Comparison of ENCODE assay signal across 11 cellular contexts in the genomic region with DNA sequence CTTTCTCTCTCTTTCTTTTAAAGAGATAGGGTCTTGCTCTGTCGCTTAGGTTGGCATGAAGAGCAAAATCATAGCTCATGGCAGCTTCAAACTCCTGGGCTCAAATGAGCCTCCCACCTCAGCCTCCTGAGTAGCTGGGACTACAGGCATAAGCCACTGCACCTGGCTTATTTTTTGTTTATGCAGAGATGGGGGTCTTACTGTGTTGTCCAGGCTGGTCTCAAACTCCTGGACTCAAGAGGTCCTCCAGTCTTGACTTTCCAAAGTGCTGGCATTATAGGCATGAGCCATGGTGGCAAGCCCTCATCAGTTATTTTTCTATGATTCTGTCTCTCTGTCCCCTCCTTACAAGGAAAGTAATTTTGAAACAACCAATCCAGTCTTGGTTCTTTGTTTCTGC. TPM values are rescaled to one million over a fixed set of nuclear protein-coding genes. Genes with fewer than 3 reads are reported as not detected.
DNase-seq lines count a peak whose midpoint lies in the region; ATAC-seq, FAIRE-seq and TF ChIP-seq lines count a peak whose summit lies in the region.
"Had no signal": no experiment of that assay in that cellular context is flagged by ENCODE, and none has a peak within 500 bp of the region (broad histone marks: within the 10 kb centered on the region; RNA-seq: fewer than 3 reads in every experiment).

No MANE protein-coding gene starts in this region.

- peaks cover 36% of the 10 kb centered on the region for H3K79me2 ChIP-seq in SK-N-SH (ENCODE audit: insufficient read depth)
- no peaks in the 10 kb centered on the region for H3K79me2 ChIP-seq in Karpas-422 (ENCODE audit: low read length)
- peaks cover 38% of the 10 kb centered on the region for H3K79me2 ChIP-seq in K562 (ENCODE audit: control insufficient read depth, insufficient read depth, low read length)
- H3K79me2 ChIP-seq in parathyroid adenoma = peaks cover 26% of the 10 kb centered on the region

- WGBS in SK-N-SH (ENCODE audit: low lambda C conversion rate) = 100% methylated on average over 1 of the region's 1 CpG
- no CpG with 5 or more reads among the region's 1 CpG for WGBS in K562 (ENCODE audit: insufficient coverage, low coverage, missing lambda C conversion rate)

- H3K4me3 ChIP-seq in SK-N-SH (ENCODE audit: low read depth in 2 of 2, low read length in 1 of 2) = peak overlapping the region in 1 of 2 experiments; percentile 72; a peak in 1 of 4 replicates
- H3K4me3 ChIP-seq in Karpas-422 (ENCODE audit: low read length) = peak overlapping the region; percentile 71
- H3K4me3 ChIP-seq in K562 = no peak overlapping the region
- no peak overlapping the region for H3K4me3 ChIP-seq in parathyroid adenoma (ENCODE audit: low read depth, low read length)

- FAIRE-seq in K562 (lab: Jason Lieb, UNC) = no peak

- H3K27me3 ChIP-seq in SK-N-SH (ENCODE audit: insufficient read depth) = no peaks in the 10 kb centered on the region
- H3K27me3 ChIP-seq in Karpas-422 (ENCODE audit: low read length) = no peaks in the 10 kb centered on the region
- no peaks in the 10 kb centered on the region for H3K27me3 ChIP-seq in K562 (ENCODE audit: control insufficient read depth in 2 of 2, insufficient read depth in 2 of 2, low read length in 2 of 2)
- no peaks in the 10 kb centered on the region for H3K27me3 ChIP-seq in parathyroid adenoma (ENCODE audit: control insufficient read depth, insufficient read depth, low read length)

- H3F3A ChIP-seq in SK-N-SH (replicated peaks; ENCODE audit: insufficient read depth) = peaks cover 13% of the 10 kb centered on the region

- TF ChIP-seq RAD21 in SK-N-SH (IDR thresholded peaks at IDR 0.05; ENCODE audit: low read length) (no peak), K562 (CRISPR knock-in tag; conservative IDR thresholded peaks at IDR 0.05 in 1 of 2, IDR thresholded peaks at IDR 0.05 in 1 of 2) (no peak)

- in situ Hi-C loops in K562 (cut with MboI) = no loop called here

- ATAC-seq in SK-N-SH treated with all-trans-retinoic acid at 6 μM for 48 hours (no peak), K562 (no peak), GM21786 (IDR thresholded peaks at IDR 0.05; ENCODE audit: unreplicated experiment) (no peak), HG02973 (IDR thresholded peaks at IDR 0.05; ENCODE audit: unreplicated experiment) (no peak), GM18520 (IDR thresholded peaks at IDR 0.05; ENCODE audit: unreplicated experiment) (no peak)
- ATAC-seq: esophagus mucosa had no signal

- H3K9ac ChIP-seq in SK-N-SH (no peak overlapping the region), Karpas-422 (ENCODE audit: low read length) (peak overlapping the region; percentile 74), K562 (ENCODE audit: insufficient read depth in 1 of 2, low read depth in 2 of 2, low read length in 2 of 2) (no peak overlapping the region; a peak in 1 of 4 replicates), parathyroid adenoma (no peak overlapping the region)

- H3K4me1 ChIP-seq in SK-N-SH (ENCODE audit: control insufficient read depth in 1 of 2, insufficient read depth in 2 of 2, low read depth in 1 of 2, low read length in 1 of 2) = peaks cover 6 to 20% of the 10 kb centered on the region in 2 experiments
- H3K4me1 ChIP-seq in Karpas-422 (ENCODE audit: low read length) = peaks cover 31% of the 10 kb centered on the region
- peaks cover 2 to 16% of the 10 kb centered on the region in 2 experiments; a peak in 4 of 5 replicates for H3K4me1 ChIP-seq in K562 (replicated peaks in 1 of 2; ENCODE audit: control insufficient read depth in 2 of 2, insufficient read depth in 2 of 2, low read length in 2 of 2)
- H3K4me1 ChIP-seq in parathyroid adenoma = peaks cover 16% of the 10 kb centered on the region

- POLR2A ChIA-PET in SK-N-SH (lab: Yijun Ruan, JAX) = no interaction called here
- POLR2A ChIA-PET in K562 (lab: Yijun Ruan, JAX) = interaction anchor here (1.1 to 2.4 kb wide), 2 partner anchors 11 to 18 kb away, joined by 4 to 8 read pairs; no protein-coding TSS in a partner anchor

- no peak for TF ChIP-seq POLR2A in K562 (conservative IDR thresholded peaks at IDR 0.05)

- H3K27ac ChIP-seq in SK-N-SH (ENCODE audit: low read depth in 2 of 2, low read length in 1 of 2) (peak overlapping the region in 1 of 2 experiments; percentile 95; a peak in 1 of 4 replicates), Karpas-422 (ENCODE audit: low read length) (no peak overlapping the region), K562 (ENCODE audit: extremely low read depth, low read depth, low read length) (no peak overlapping the region), parathyroid adenoma (peak overlapping the region; percentile 96)

- TF ChIP-seq CTCF in SK-N-SH (IDR thresholded peaks at IDR 0.05) = no peak
- no peak for TF ChIP-seq CTCF in K562 (IDR thresholded peaks at IDR 0.05 in 2 of 3, conservative IDR thresholded peaks at IDR 0.05 in 1 of 3; ENCODE audit: insufficient read depth in 2 of 3, low read depth in 1 of 3, low read length in 3 of 3)
- TF ChIP-seq CTCF in parathyroid adenoma (IDR thresholded peaks at IDR 0.05) = no peak

- H3K9me1 ChIP-seq in K562 (ENCODE audit: control insufficient read depth, insufficient read depth, low read length) = no peaks in the 10 kb centered on the region

- intact Hi-C loops in K562 (cut with micrococcal nuclease) = loop anchor here (10.0 kb wide), 1 partner anchor 105 kb away; the partner anchor contains the start of gene RGS10

- no peaks in the 10 kb centered on the region for H3K9me2 ChIP-seq in SK-N-SH
- no peaks in the 10 kb centered on the region for H3K9me2 ChIP-seq in Karpas-422 (replicated peaks; ENCODE audit: insufficient read depth, low read length)

- CTCF ChIA-PET in SK-N-SH (lab: Yijun Ruan, JAX) (interaction anchor here (1.0 to 2.1 kb wide), 3 partner anchors 18 to 209 kb away, joined by 3 to 9 read pairs (median 5); no protein-coding TSS in a partner anchor), K562 (lab: Yijun Ruan, JAX; ENCODE audit: low intra/inter-chr PET ratio) (no interaction called here)

- H4K20me1 ChIP-seq in SK-N-SH (ENCODE audit: insufficient read depth) (peaks cover 6% of the 10 kb centered on the region; the same call in 1 of the 2 replicates), Karpas-422 (ENCODE audit: insufficient read depth, low read depth, low read length) (no peaks in the 10 kb centered on the region), K562 (replicated peaks; ENCODE audit: control insufficient read depth, insufficient read depth, low read length) (peaks cover 20% of the 10 kb centered on the region; the same call in 1 of the 2 replicates)

- H2AFZ ChIP-seq in SK-N-SH (ENCODE audit: low read depth) (no peak overlapping the region), Karpas-422 (ENCODE audit: low read length) (peak overlapping the region; percentile 89; the same call in 1 of the 2 replicates), K562 (ENCODE audit: low read depth, low read length) (0 out of 2 replicates have a peak overlapping the region, but pooled peaks have one; percentile 96), parathyroid adenoma (peak overlapping the region; percentile 98)

- DNase-seq in SK-N-SH (no peak), Karpas-422 (no peak), K562 (ENCODE audit: extremely low read depth in 1 of 4, low spot score in 3 of 4) (no peak)
- DNase-seq: central memory CD4-positive, alpha-beta T cell; NCI-H526 treated with DMSO at 0.1 percent for 48 hours had no signal

- no peaks in the 10 kb centered on the region for H3K9me3 ChIP-seq in SK-N-SH
- no peaks in the 10 kb centered on the region; the same call in 1 of the 2 replicates for H3K9me3 ChIP-seq in Karpas-422 (ENCODE audit: low read length)
- H3K9me3 ChIP-seq in K562 (replicated peaks; ENCODE audit: control insufficient read depth, insufficient read depth, low read depth, low read length) = no peaks in the 10 kb centered on the region; the same call in 1 of the 2 replicates
- no peaks in the 10 kb centered on the region for H3K9me3 ChIP-seq in parathyroid adenoma (ENCODE audit: control insufficient read depth, low read length)

- H3K4me2 ChIP-seq in SK-N-SH (peak overlapping the region; percentile 77), Karpas-422 (ENCODE audit: low read depth, low read length, poor library complexity, severe bottlenecking) (peak overlapping the region; percentile 74), K562 (ENCODE audit: insufficient read depth, low read length) (no peak overlapping the region), parathyroid adenoma (ENCODE audit: low read length) (no peak overlapping the region)

- BruUV-seq in K562 (replicated peaks; lab: Mats Ljungman, UMichigan) = no TSS peak

- H3K36me3 ChIP-seq in SK-N-SH (replicated peaks in 1 of 2; ENCODE audit: control insufficient read depth in 1 of 2, insufficient read depth in 2 of 2, low read length in 1 of 2) (no peaks in the 10 kb centered on the region), Karpas-422 (ENCODE audit: insufficient read depth, low read length) (no peaks in the 10 kb centered on the region), K562 (ENCODE audit: control insufficient read depth, insufficient read depth, low read length) (peaks cover 14% of the 10 kb centered on the region; the same call in 2 of the 3 replicates), parathyroid adenoma (ENCODE audit: control insufficient read depth, insufficient read depth, low read length) (no peaks in the 10 kb centered on the region)

- no peak for TF ChIP-seq EP300 in SK-N-SH (IDR thresholded peaks at IDR 0.05; ENCODE audit: borderline replicate concordance in 1 of 2, low read depth in 1 of 2, low read length in 1 of 2)
- no peak for TF ChIP-seq EP300 in K562 (IDR thresholded peaks at IDR 0.05; ENCODE audit: low read length)

RNA-seq across cellular contexts. Expression of gene BAG3, which starts 1.1 kb away (rescaled TPM):
- polyA plus RNA-seq in SK-N-SH (2012; rRNA removed) (3.8 and 9.2 TPM in 2 replicates), K562 (2011; rRNA removed) (2.6 and 4.7 TPM in 2 replicates), K562 (2014; fragmentation: Illumina TruSeq; extraction: Trizol) (24.7 and 24.8 TPM in 2 replicates), K562 (2014; fragmentation: Nextera tagmentation; extraction: Ambion mirVana) (1 to 10 TPM; 3.9 to 4.1 TPM), K562 (2014; rRNA removed) (13.1 and 15.3 TPM in 2 replicates)
- 7.9 and 8.2 TPM in 2 replicates for polyA plus RNA-seq in SK-N-SH (2012; cell fraction: cytosol; rRNA removed)
- polyA plus RNA-seq in SK-N-SH (2012; cell fraction: nucleus; rRNA removed) = 14.0 and 16.0 TPM in 2 replicates
- total RNA-seq in Karpas-422 (2014; rRNA removed; shearing (Covaris generic); ENCODE audit: low replicate concordance) = 0.97 and 1.4 TPM in 2 replicates
- 6.2 and 7.7 TPM in 2 replicates for total RNA-seq in K562 (2011; cell fraction: chromatin; rRNA removed; ENCODE audit: low replicate concordance)
- 5.0 and 5.5 TPM in 2 replicates for total RNA-seq in K562 (2011; cell fraction: nucleolus; rRNA removed)
- total RNA-seq in K562 (2011; cell fraction: nucleoplasm; rRNA removed) = 4.7 and 5.1 TPM in 2 replicates
- total RNA-seq in K562 (2014; rRNA removed) (9.7 and 14.2 TPM in 2 replicates), K562 (2014; rRNA removed; fragmentation: Illumina TruSeq; extraction: Trizol) (5.3 and 5.7 TPM in 2 replicates), K562 (2015; rRNA removed; fragmentation: Illumina TruSeq; extraction: Trizol) (7.2 and 9.2 TPM in 2 replicates), K562 (2021) (27.4 and 28.7 TPM in 2 replicates)
- polyA plus RNA-seq in K562 (2011; cell fraction: cytosol; rRNA removed) = 3.8 and 6.1 TPM in 2 replicates
- polyA plus RNA-seq in K562 (2011; cell fraction: nucleus; rRNA removed) = 3.3 and 7.4 TPM in 2 replicates
- polyA plus RNA-seq in K562 (2012) = 27.9 and 31.0 TPM in 2 replicates
- 2.8 and 3.2 TPM in 2 replicates for polyA minus RNA-seq in K562 (2011; rRNA and poly(A)+ RNA removed)
- 9.2 and 11.0 TPM in 2 replicates for polyA minus RNA-seq in K562 (2011; cell fraction: cytosol; rRNA and poly(A)+ RNA removed)
- polyA minus RNA-seq in K562 (2011; cell fraction: nucleus; rRNA and poly(A)+ RNA removed) = 3.1 and 3.9 TPM in 2 replicates

RNA-seq across cellular contexts. Expression of gene TIAL1, which starts 53.3 kb away (rescaled TPM):
- 58.0 and 70.6 TPM in 2 replicates for polyA plus RNA-seq in SK-N-SH (2012; rRNA removed)
- polyA plus RNA-seq in SK-N-SH (2012; cell fraction: cytosol; rRNA removed) = 50.3 and 65.2 TPM in 2 replicates
- 173 and 287 TPM in 2 replicates for polyA plus RNA-seq in SK-N-SH (2012; cell fraction: nucleus; rRNA removed)
- 60.4 and 120 TPM in 2 replicates for total RNA-seq in Karpas-422 (2014; rRNA removed; shearing (Covaris generic); ENCODE audit: low replicate concordance)
- total RNA-seq in K562 (2011; cell fraction: chromatin; rRNA removed; ENCODE audit: low replicate concordance) = 198 and 514 TPM in 2 replicates
- total RNA-seq in K562 (2011; cell fraction: nucleolus; rRNA removed) = 93.2 and 115 TPM in 2 replicates
- 178 and 179 TPM in 2 replicates for total RNA-seq in K562 (2011; cell fraction: nucleoplasm; rRNA removed)
- 26.0 and 34.0 TPM in 2 replicates for total RNA-seq in K562 (2014; rRNA removed)
- total RNA-seq in K562 (2014; rRNA removed; fragmentation: Illumina TruSeq; extraction: Trizol) = 53.6 and 58.2 TPM in 2 replicates
- total RNA-seq in K562 (2015; rRNA removed; fragmentation: Illumina TruSeq; extraction: Trizol) = 44.0 and 45.3 TPM in 2 replicates
- 119 and 126 TPM in 2 replicates for total RNA-seq in K562 (2021)
- 113 and 116 TPM in 2 replicates for polyA plus RNA-seq in K562 (2011; rRNA removed)
- 19.5 and 43.1 TPM in 2 replicates for polyA plus RNA-seq in K562 (2011; cell fraction: cytosol; rRNA removed)
- 192 and 336 TPM in 2 replicates for polyA plus RNA-seq in K562 (2011; cell fraction: nucleus; rRNA removed)
- 74.9 and 83.6 TPM in 2 replicates for polyA plus RNA-seq in K562 (2012)
- 101 and 112 TPM in 2 replicates for polyA plus RNA-seq in K562 (2014; fragmentation: Illumina TruSeq; extraction: Trizol)
- 10 to 100 TPM; 22.5 to 30.8 TPM for polyA plus RNA-seq in K562 (2014; fragmentation: Nextera tagmentation; extraction: Ambion mirVana)
- polyA plus RNA-seq in K562 (2014; rRNA removed) = 89.3 and 98.7 TPM in 2 replicates
- polyA minus RNA-seq in K562 (2011; rRNA and poly(A)+ RNA removed) = 85.9 and 92.3 TPM in 2 replicates
- polyA minus RNA-seq in K562 (2011; cell fraction: cytosol; rRNA and poly(A)+ RNA removed) = 30.6 and 32.8 TPM in 2 replicates
- polyA minus RNA-seq in K562 (2011; cell fraction: nucleus; rRNA and poly(A)+ RNA removed) = 52.5 and 99.1 TPM in 2 replicates

Comparison
In these comparisons a context has a peak if more than half of its experiments do, and no peak if none do; other contexts are left out.
1. H3K4me2 ChIP-seq: peak in SK-N-SH (single experiment) and Karpas-422 (single experiment); none in K562 (single experiment) and parathyroid adenoma (single experiment).